In genomic region chr16:21160276-21160675, GRCh38 we compare ENCODE assay signal across 23 cellular contexts. TPM values are rescaled to one million over a fixed set of nuclear protein-coding genes. Genes with fewer than 3 reads are reported as not detected.
DNase-seq lines count a peak whose midpoint lies in the region; ATAC-seq, FAIRE-seq and TF ChIP-seq lines count a peak whose summit lies in the region.
"Had no signal": no experiment of that assay in that cellular context is flagged by ENCODE, and none has a peak within 500 bp of the region (broad histone marks: within the 10 kb centered on the region; RNA-seq: fewer than 3 reads in every experiment).

No MANE protein-coding gene starts in this region.

- TF ChIP-seq EP300 in GM12878 (IDR thresholded peaks at IDR 0.05; ENCODE audit: borderline replicate concordance in 1 of 2, control insufficient read depth in 1 of 2, low read depth in 2 of 2, low read length in 2 of 2): no peak

- 47% methylated on average over 1 of the region's 1 CpG for WGBS in right cardiac atrium
- WGBS in GM12878 (ENCODE audit: insufficient coverage, insufficient replicate concordance, low lambda C conversion rate, missing lambda C conversion rate): 48% methylated on average over 1 of the region's 1 CpG

- no peaks in the 10 kb centered on the region for H4K20me1 ChIP-seq in GM12878 (ENCODE audit: control insufficient read depth, insufficient read depth)

- SMC1A ChIA-PET in GM12878 (lab: Charles Lee; ENCODE audit: uncharacterized antibody, unreplicated experiment): interaction anchor here (4.5 to 4.7 kb wide), 3 partner anchors 18 to 141 kb away, joined by 24 to 56 read pairs (median 30); no protein-coding TSS in a partner anchor

- TF ChIP-seq CTCF in GM12878 (IDR thresholded peaks at IDR 0.05 in 2 of 3, conservative IDR thresholded peaks at IDR 0.05 in 1 of 3; ENCODE audit: control insufficient read depth in 2 of 3, extremely low read depth in 1 of 3, insufficient read depth in 1 of 3, low read depth in 3 of 3, low read length in 3 of 3) (no peak), parathyroid adenoma (IDR thresholded peaks at IDR 0.05) (no peak)

- H3K36me3 ChIP-seq in GM12878 (ENCODE audit: control insufficient read depth in 2 of 2, insufficient read depth in 2 of 2, low read length in 1 of 2) (no peaks in the 10 kb centered on the region; a peak in 1 of 4 replicates), parathyroid adenoma (ENCODE audit: control insufficient read depth, insufficient read depth, low read length) (no peaks in the 10 kb centered on the region)
- H3K36me3 ChIP-seq: SJCRH30 had no signal

- BruUV-seq in GM12878 (replicated peaks; lab: Mats Ljungman, UMichigan): no TSS peak

- TF ChIP-seq POLR2A in GM12878 (IDR thresholded peaks at IDR 0.05; ENCODE audit: low read depth, low read length): no peak

- no peak for DNase-seq in right cardiac atrium
- DNase-seq in Right ventricle myocardium superior: no peak
- no peak for DNase-seq in GM12878 (ENCODE audit: low read depth, low spot score)
- DNase-seq in NCI-H146 treated with DMSO at 0.1 percent for 48 hours (lab: John Stamatoyannopoulos, UW; ENCODE audit: unreplicated experiment): no peak
- no peak for DNase-seq in NCI-H1436 treated with DMSO at 0.1 percent for 48 hours (lab: John Stamatoyannopoulos, UW)
- DNase-seq in NCI-H226: no peak
- DNase-seq in SKM-1 (lab: John Stamatoyannopoulos, UW; ENCODE audit: unreplicated experiment): no peak
- DNase-seq: activated CD4-positive, alpha-beta T cell treated with anti-CD3 and anti-CD28 coated beads for 1 hour; activated effector memory CD4-positive, alpha-beta T cell treated with anti-CD3 and anti-CD28 coated beads, Interleukin-2, amount 50 U/mL, for 16 hours; CD8-positive, alpha-beta memory T cell; H7; NCI-H1436; NCI-H345; NK-92 treated with Interleukin-12 subunit alpha and Interleukin-12 subunit beta, amount 100 ng/mL, for 24 hours; SJCRH30; T-helper 9 cell had no signal

- H2AFZ ChIP-seq in GM12878 (ENCODE audit: control insufficient read depth, low read depth, low read length): no peak overlapping the region
- no peak overlapping the region for H2AFZ ChIP-seq in parathyroid adenoma

- H3K79me2 ChIP-seq in GM12878 (ENCODE audit: control insufficient read depth, insufficient read depth, low read length) (peaks cover 3% of the 10 kb centered on the region), parathyroid adenoma (no peaks in the 10 kb centered on the region)

- TF ChIP-seq RAD21 in GM12878 (IDR thresholded peaks at IDR 0.05; ENCODE audit: insufficient read depth, low read depth, low read length): no peak

- in situ Hi-C loops in GM12878 (cut with MboI): no loop called here

- CTCF ChIA-PET in GM12878 (lab: Yijun Ruan, JAX): interaction anchor here (0.6 to 7.2 kb wide), 9 partner anchors 9 to 323 kb away, joined by 3 to 90 read pairs (median 4); partner anchors contain the start of gene CRYM

- H3K27ac ChIP-seq in right cardiac atrium (ENCODE audit: low read length) (no peak overlapping the region), GM12878 (ENCODE audit: control insufficient read depth, insufficient read depth) (no peak overlapping the region), parathyroid adenoma (no peak overlapping the region)
- H3K27ac ChIP-seq: SJCRH30 had no signal

- H3K9ac ChIP-seq in GM12878 (ENCODE audit: control insufficient read depth, insufficient read depth, low read length): no peak overlapping the region
- no peak overlapping the region for H3K9ac ChIP-seq in parathyroid adenoma

- no peaks in the 10 kb centered on the region for H3K9me3 ChIP-seq in right cardiac atrium (ENCODE audit: control insufficient read depth, low read length)
- H3K9me3 ChIP-seq in GM12878 (replicated peaks; ENCODE audit: control insufficient read depth, insufficient read depth, low read length): no peaks in the 10 kb centered on the region
- no peaks in the 10 kb centered on the region for H3K9me3 ChIP-seq in parathyroid adenoma (ENCODE audit: control insufficient read depth, low read length)
- H3K9me3 ChIP-seq: SJCRH30 had no signal

- H3K4me3 ChIP-seq in right cardiac atrium (ENCODE audit: low read length) (peak overlapping the region; percentile 98), GM12878 (no peak overlapping the region), parathyroid adenoma (ENCODE audit: low read depth, low read length) (peak overlapping the region; percentile 87)
- H3K4me3 ChIP-seq: SJCRH30 had no signal

- POLR2A ChIA-PET in GM12878 (lab: Charles Lee): interaction anchor here (0.5 to 1.0 kb wide), 4 partner anchors 8 to 1196 kb away, joined by 3 to 5 read pairs (median 4); no protein-coding TSS in a partner anchor

- H3K4me2 ChIP-seq in GM12878 (ENCODE audit: control insufficient read depth, insufficient read depth): peak overlapping the region; percentile 98; the same call in 1 of the 2 replicates
- no peak overlapping the region for H3K4me2 ChIP-seq in parathyroid adenoma (ENCODE audit: low read length)

- intact Hi-C loops in right cardiac atrium (cut with DNase I): loop anchor here in 1 of 4 donors (10.0 kb wide), 1 partner anchor 115 kb away; the partner anchor contains the start of gene CRYM
- intact Hi-C loops in Right ventricle myocardium superior (cut with DNase I): no loop called here
- intact Hi-C loops in GM12878 (cut with micrococcal nuclease; ENCODE audit: unreplicated experiment): no loop called here

- FAIRE-seq in GM12878 (lab: Jason Lieb, UNC): no peak
- FAIRE-seq: colon, endometrium, HTR-8/SVneo had no signal

- H3K27me3 ChIP-seq in right cardiac atrium (ENCODE audit: control insufficient read depth, insufficient read depth): no peaks in the 10 kb centered on the region
- no peaks in the 10 kb centered on the region for H3K27me3 ChIP-seq in GM12878 (replicated peaks in 1 of 2; ENCODE audit: control insufficient read depth in 2 of 2, insufficient read depth in 2 of 2, low read length in 1 of 2)
- H3K27me3 ChIP-seq in parathyroid adenoma (ENCODE audit: control insufficient read depth, insufficient read depth, low read length): no peaks in the 10 kb centered on the region
- H3K27me3 ChIP-seq: SJCRH30 had no signal

- RAD21 ChIA-PET in GM12878 (lab: Charles Lee; ENCODE audit: unreplicated experiment): interaction anchor here (1.2 to 3.9 kb wide), 4 partner anchors 8 to 400 kb away, joined by 3 to 45 read pairs (median 9); no protein-coding TSS in a partner anchor

- H3K4me1 ChIP-seq in right cardiac atrium (ENCODE audit: control insufficient read depth, insufficient read depth, low read length) (peaks cover 6% of the 10 kb centered on the region), GM12878 (ENCODE audit: control insufficient read depth, insufficient read depth, low read length) (peaks cover 9% of the 10 kb centered on the region), parathyroid adenoma (peaks cover 6% of the 10 kb centered on the region)
- H3K4me1 ChIP-seq: SJCRH30 had no signal

- no peak for ATAC-seq in right cardiac atrium
- ATAC-seq in Right ventricle myocardium superior (ENCODE audit: poor library complexity): no peak
- no peak for ATAC-seq in GM12878
- ATAC-seq: left lobe of liver had no signal

RNA-seq across cellular contexts. Expression of gene LDAF1, which starts 1.8 kb away (rescaled TPM):
- total RNA-seq in right cardiac atrium (100 to 1,000 TPM in 1 of 4 donors, 10 to 100 TPM in 3; 71.8 to 116 (median 79.7) TPM), Right ventricle myocardium superior (148 TPM), GM12878 (2014; rRNA removed) (6.8 and 7.6 TPM in 2 replicates), GM12878 (2014; rRNA removed; fragmentation: Illumina TruSeq; extraction: Trizol) (6.3 and 7.3 TPM in 2 replicates), GM12878 (2021) (6.5 and 7.9 TPM in 2 replicates)
- polyA plus RNA-seq in right cardiac atrium (40.5 TPM), GM12878 (2011; rRNA removed) (13.8 and 21.4 TPM in 2 replicates), GM12878 (2014; fragmentation: Illumina TruSeq; extraction: Trizol) (7.1 and 8.3 TPM in 2 replicates), GM12878 (2014; fragmentation: Nextera tagmentation; extraction: Ambion mirVana) (1 to 10 TPM; 6.8 to 8.3 TPM), GM12878 (2014; rRNA removed) (6.2 and 6.8 TPM in 2 replicates), GM12878 (2016; fragmentation: Nextera tagmentation; extraction: Ambion mirVana) (1 to 10 TPM; 4.6 to 4.8 TPM)
- total RNA-seq in GM12878 (2013; cell fraction: nucleolus; rRNA removed): 12.9 and 14.1 TPM in 2 replicates
- polyA plus RNA-seq in GM12878 (2011; ENCODE audit: low read depth): 5.5 TPM
- polyA plus RNA-seq in GM12878 (2011; cell fraction: cytosol; rRNA removed): 18.3 and 22.9 TPM in 2 replicates
- 7.1 and 8.0 TPM in 2 replicates for polyA plus RNA-seq in GM12878 (2011; cell fraction: nucleus; rRNA removed)
- 10.1 and 14.3 TPM in 2 replicates for polyA plus RNA-seq in GM12878 (2012)
- polyA minus RNA-seq in GM12878 (2011; rRNA and poly(A)+ RNA removed): 30.4 and 47.6 TPM in 2 replicates
- 9.4 and 13.2 TPM in 2 replicates for polyA minus RNA-seq in GM12878 (2011; cell fraction: cytosol; rRNA and poly(A)+ RNA removed)
- polyA minus RNA-seq in GM12878 (2011; cell fraction: nucleus; rRNA and poly(A)+ RNA removed): 4.9 and 9.2 TPM in 2 replicates

RNA-seq across cellular contexts. Expression of gene DNAH3, which starts 9.6 kb away (rescaled TPM):
- total RNA-seq in right cardiac atrium (under 1 TPM; 0.12 to 0.68 (median 0.32) TPM), Right ventricle myocardium superior (0.89 TPM), GM12878 (2014; rRNA removed) (under 0.01 TPM in 1 of 2 replicates, not detected in the other), GM12878 (2014; rRNA removed; fragmentation: Illumina TruSeq; extraction: Trizol) (0.04 TPM in 1 of 2 replicates, not detected in the other), GM12878 (2021) (not detected in 2 replicates)
- polyA plus RNA-seq in right cardiac atrium (0.09 TPM), GM12878 (2011; rRNA removed) (0.04 TPM in 1 of 2 replicates, not detected in the other), GM12878 (2014; fragmentation: Illumina TruSeq; extraction: Trizol) (0.01 TPM in 1 of 2 replicates, not detected in the other), GM12878 (2014; fragmentation: Nextera tagmentation; extraction: Ambion mirVana) (under 1 TPM in 1 of 2 experiments, not detected in 1; under 0.01 TPM), GM12878 (2014; rRNA removed) (not detected in 2 replicates), GM12878 (2016; fragmentation: Nextera tagmentation; extraction: Ambion mirVana) (under 1 TPM in 1 of 2 experiments, not detected in 1; 0.04 TPM)
- not detected in 2 replicates for total RNA-seq in GM12878 (2013; cell fraction: nucleolus; rRNA removed)
- polyA plus RNA-seq in GM12878 (2011; ENCODE audit: low read depth): not detected
- polyA plus RNA-seq in GM12878 (2011; cell fraction: cytosol; rRNA removed): not detected in 2 replicates
- polyA plus RNA-seq in GM12878 (2011; cell fraction: nucleus; rRNA removed): 0.01 TPM in 1 of 2 replicates, not detected in the other
- polyA plus RNA-seq in GM12878 (2012): 0.03 and 0.04 TPM in 2 replicates
- polyA minus RNA-seq in GM12878 (2011; rRNA and poly(A)+ RNA removed): under 0.01 TPM in 1 of 2 replicates, not detected in the other
- not detected in 2 replicates for polyA minus RNA-seq in GM12878 (2011; cell fraction: cytosol; rRNA and poly(A)+ RNA removed)
- polyA minus RNA-seq in GM12878 (2011; cell fraction: nucleus; rRNA and poly(A)+ RNA removed): not detected in 2 replicates
- total RNA-seq: CD8-positive, alpha-beta memory T cell; left lobe of liver; SJCRH30 had no signal
- polyA plus RNA-seq: CD8-positive, alpha-beta memory T cell had no signal

RNA-seq across cellular contexts. Expression of gene ZP2, which starts 51.1 kb away (rescaled TPM):
- not detected for total RNA-seq in right cardiac atrium
- polyA plus RNA-seq in right cardiac atrium: not detected
- total RNA-seq in Right ventricle myocardium superior: not detected
- not detected in 2 replicates for total RNA-seq in GM12878 (2013; cell fraction: nucleolus; rRNA removed)
- 0.17 TPM in 1 of 2 replicates, not detected in the other for total RNA-seq in GM12878 (2014; rRNA removed)
- total RNA-seq in GM12878 (2014; rRNA removed; fragmentation: Illumina TruSeq; extraction: Trizol): 0.28 TPM in 1 of 2 replicates, not detected in the other
- total RNA-seq in GM12878 (2021): 0.21 TPM in 1 of 2 replicates, not detected in the other
- polyA plus RNA-seq in GM12878 (2011; ENCODE audit: low read depth): not detected
- polyA plus RNA-seq in GM12878 (2011; rRNA removed): 0.04 and 0.11 TPM in 2 replicates
- polyA plus RNA-seq in GM12878 (2011; cell fraction: cytosol; rRNA removed): 0.07 and 0.12 TPM in 2 replicates
- polyA plus RNA-seq in GM12878 (2011; cell fraction: nucleus; rRNA removed): 0.10 and 0.24 TPM in 2 replicates
- not detected in 2 replicates for polyA plus RNA-seq in GM12878 (2012)
- polyA plus RNA-seq in GM12878 (2014; fragmentation: Illumina TruSeq; extraction: Trizol): 0.13 TPM in 1 of 2 replicates, not detected in the other
- under 1 TPM; 0.13 to 0.16 TPM for polyA plus RNA-seq in GM12878 (2014; fragmentation: Nextera tagmentation; extraction: Ambion mirVana)
- 0.12 and 0.37 TPM in 2 replicates for polyA plus RNA-seq in GM12878 (2014; rRNA removed)
- under 1 TPM; 0.31 to 0.33 TPM for polyA plus RNA-seq in GM12878 (2016; fragmentation: Nextera tagmentation; extraction: Ambion mirVana)
- polyA minus RNA-seq in GM12878 (2011; rRNA and poly(A)+ RNA removed): not detected in 2 replicates
- not detected in 2 replicates for polyA minus RNA-seq in GM12878 (2011; cell fraction: cytosol; rRNA and poly(A)+ RNA removed)
- not detected in 2 replicates for polyA minus RNA-seq in GM12878 (2011; cell fraction: nucleus; rRNA and poly(A)+ RNA removed)
- total RNA-seq: CD8-positive, alpha-beta memory T cell; fibroblast of villous mesenchyme; H7; left lobe of liver; myocyte; SJCRH30 had no signal
- polyA plus RNA-seq: CD8-positive, alpha-beta memory T cell had no signal
